ENCODE assay signal across 1 cellular context in genomic region chr4:109383823-109384222, GRCh38.
A peak's percentile ranks its signal among the peaks of the same experiment; 100 is the strongest.
TF ChIP-seq lines count a peak whose summit lies in the region.

No MANE protein-coding gene starts in this region.

TF ChIP-seq in HEK293, 187 proteins besides CTCF, POLR2A, EP300 and RAD21 (continued from another document):
- TF ChIP-seq ZNF18 (tag by site-specific recombination; IDR thresholded peaks at IDR 0.05), result peak; percentile 50; the same call in 1 of the 2 replicates
- TF ChIP-seq ZNF248 (tag by site-specific recombination; IDR thresholded peaks at IDR 0.05), result no peak
